Comparison of ENCODE assay signal across 12 cellular contexts in the genomic region with DNA sequence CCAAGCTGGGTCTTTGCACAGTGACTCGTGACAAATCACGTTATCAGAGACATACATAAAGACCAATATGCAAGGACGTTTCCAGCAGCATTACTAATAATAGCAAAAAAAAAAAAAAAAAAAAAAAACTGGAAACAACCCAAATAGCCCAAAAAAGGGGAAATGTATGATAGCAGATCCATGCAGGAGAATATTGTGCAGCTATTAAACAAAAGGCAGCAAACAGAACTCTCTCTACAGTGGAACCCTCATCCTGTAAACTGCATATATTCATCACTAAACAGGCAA. TPM values are rescaled to one million over a fixed set of nuclear protein-coding genes. Genes with fewer than 3 reads are reported as not detected.
DNase-seq lines count a peak whose midpoint lies in the region; ATAC-seq, FAIRE-seq and TF ChIP-seq lines count a peak whose summit lies in the region.
"Had no signal": no experiment of that assay in that cellular context is flagged by ENCODE, and none has a peak within 500 bp of the region (broad histone marks: within the 10 kb centered on the region; RNA-seq: fewer than 3 reads in every experiment).

No MANE protein-coding gene starts in this region.

- H3K4me3 ChIP-seq in Karpas-422 (ENCODE audit: low read length) (no peak overlapping the region), kidney (ENCODE audit: low read length in 2 of 2) (no peak overlapping the region)
- H3K4me3 ChIP-seq: suprapubic skin had no signal

- no peaks in the 10 kb centered on the region for H3K36me3 Mint-ChIP-seq in activated CD4-positive, alpha-beta T cell treated with anti-CD3 and anti-CD28 coated beads, Interleukin-2, amount 10 ng/mL, durations not matched to agents 7 days and 5 days (ENCODE audit: low read depth)
- peaks cover 2% of the 10 kb centered on the region for H3K36me3 Mint-ChIP-seq in activated naive CD8-positive, alpha-beta T cell treated with anti-CD3 and anti-CD28 coated beads, Interleukin-2, amount 50 U/mL, for 24 hours (ENCODE audit: low read depth)
- H3K36me3 Mint-ChIP-seq in stimulated activated effector memory CD8-positive, alpha-beta T cell treated with anti-CD3 and anti-CD28 coated beads, Interleukin-12 subunit alpha, Interleukin-12 subunit beta, amount 100 ng/mL, for 72 hours = peaks cover 6% of the 10 kb centered on the region

- H3K79me2 ChIP-seq in Karpas-422 (ENCODE audit: low read length) = no peaks in the 10 kb centered on the region

- peaks cover 21% of the 10 kb centered on the region for H3K4me1 Mint-ChIP-seq in activated CD4-positive, alpha-beta T cell treated with anti-CD3 and anti-CD28 coated beads, Interleukin-2, amount 10 ng/mL, durations not matched to agents 7 days and 5 days
- peaks cover 79% of the 10 kb centered on the region for H3K4me1 Mint-ChIP-seq in activated naive CD8-positive, alpha-beta T cell treated with anti-CD3 and anti-CD28 coated beads, Interleukin-2, amount 50 U/mL, for 24 hours
- H3K4me1 Mint-ChIP-seq in stimulated activated effector memory CD8-positive, alpha-beta T cell treated with anti-CD3 and anti-CD28 coated beads, Interleukin-12 subunit alpha, Interleukin-12 subunit beta, amount 100 ng/mL, for 72 hours = peaks cover 29% of the 10 kb centered on the region

- FAIRE-seq in kidney (lab: Jason Lieb, UNC) = no peak
- FAIRE-seq: D721Med had no signal

- CTCF ChIA-PET in activated CD4-positive, alpha-beta T cell treated with anti-CD3 and anti-CD28 coated beads, Interleukin-2, amount 10 ng/mL, durations not matched to agents 7 days and 5 days (lab: Charles Lee) = interaction anchor here (0.6 to 1.2 kb wide), 5 partner anchors 10 to 171 kb away, joined by 3 to 5 read pairs (median 3); no protein-coding TSS in a partner anchor

- no peaks in the 10 kb centered on the region for H3K9me2 ChIP-seq in Karpas-422 (replicated peaks; ENCODE audit: insufficient read depth, low read length)

- no peak for TF ChIP-seq CTCF in kidney (IDR thresholded peaks at IDR 0.05; ENCODE audit: borderline replicate concordance, extremely low read depth, insufficient read depth)

- no peak for DNase-seq in activated CD4-positive, alpha-beta T cell treated with anti-CD3 and anti-CD28 coated beads, Interleukin-2, amount 10 ng/mL, durations not matched to agents 7 days and 5 days
- DNase-seq in activated CD4-positive, alpha-beta T cell treated with anti-CD3 and anti-CD28 coated beads for 48 hours = no peak
- no peak for DNase-seq in Karpas-422
- DNase-seq in activated naive CD8-positive, alpha-beta T cell treated with anti-CD3 and anti-CD28 coated beads, Interleukin-2, amount 50 U/mL, for 24 hours = no peak
- DNase-seq in stimulated activated effector memory CD8-positive, alpha-beta T cell treated with anti-CD3 and anti-CD28 coated beads, Interleukin-12 subunit alpha, Interleukin-12 subunit beta, amount 100 ng/mL, for 72 hours (ENCODE audit: low spot score in 2 of 2) = no peak
- no peak for DNase-seq in glomerular visceral epithelial cell (ENCODE audit: extremely low spot score)
- no peak for DNase-seq in kidney
- no peak for DNase-seq in head of caudate nucleus
- DNase-seq: NCI-H510A had no signal

- H3K27ac ChIP-seq in Karpas-422 (ENCODE audit: low read length) (peak overlapping the region; percentile 11; the same call in 1 of the 2 replicates), kidney (ENCODE audit: low read depth in 2 of 2, low read length in 2 of 2) (no peak overlapping the region)
- H3K27ac ChIP-seq: suprapubic skin had no signal

- H3K4me2 ChIP-seq in Karpas-422 (ENCODE audit: low read depth, low read length, poor library complexity, severe bottlenecking) = peak overlapping the region; percentile 9

- H4K20me1 ChIP-seq in Karpas-422 (ENCODE audit: insufficient read depth, low read depth, low read length) = no peaks in the 10 kb centered on the region

- ATAC-seq in activated naive CD8-positive, alpha-beta T cell treated with anti-CD3 and anti-CD28 coated beads, Interleukin-2, amount 50 U/mL, for 24 hours = no peak
- no peak for ATAC-seq in stimulated activated effector memory CD8-positive, alpha-beta T cell treated with anti-CD3 and anti-CD28 coated beads, Interleukin-12 subunit alpha, Interleukin-12 subunit beta, amount 100 ng/mL, for 72 hours
- ATAC-seq: left colon had no signal

- no peaks in the 10 kb centered on the region for H3K27me3 ChIP-seq in Karpas-422 (ENCODE audit: low read length)

- H3K4me1 ChIP-seq in Karpas-422 (ENCODE audit: low read length) (peaks cover 73% of the 10 kb centered on the region), kidney (ENCODE audit: control insufficient read depth in 1 of 2, insufficient read depth in 1 of 2, low read depth in 1 of 2, low read length in 2 of 2) (peaks cover 19 to 29% of the 10 kb centered on the region in 2 donors)

- H2AFZ ChIP-seq in Karpas-422 (ENCODE audit: low read length) = no peak overlapping the region

- H3K9me3 ChIP-seq in Karpas-422 (ENCODE audit: low read length) (no peaks in the 10 kb centered on the region), kidney (ENCODE audit: control insufficient read depth in 1 of 2, low read length in 2 of 2) (no peaks in the 10 kb centered on the region)
- H3K9me3 ChIP-seq: suprapubic skin had no signal

- POLR2A ChIA-PET in activated CD4-positive, alpha-beta T cell treated with anti-CD3 and anti-CD28 coated beads, Interleukin-2, amount 10 ng/mL, durations not matched to agents 7 days and 5 days (lab: Charles Lee) = interaction anchor here (0.6 kb wide), 1 partner anchor 31 kb away, joined by 4 read pairs; no protein-coding TSS in a partner anchor

- no peaks in the 10 kb centered on the region for H3K9me3 Mint-ChIP-seq in activated CD4-positive, alpha-beta T cell treated with anti-CD3 and anti-CD28 coated beads, Interleukin-2, amount 10 ng/mL, durations not matched to agents 7 days and 5 days
- H3K9me3 Mint-ChIP-seq in activated naive CD8-positive, alpha-beta T cell treated with anti-CD3 and anti-CD28 coated beads, Interleukin-2, amount 50 U/mL, for 24 hours = no peaks in the 10 kb centered on the region
- no peaks in the 10 kb centered on the region for H3K9me3 Mint-ChIP-seq in stimulated activated effector memory CD8-positive, alpha-beta T cell treated with anti-CD3 and anti-CD28 coated beads, Interleukin-12 subunit alpha, Interleukin-12 subunit beta, amount 100 ng/mL, for 72 hours

- H3K27ac Mint-ChIP-seq in activated CD4-positive, alpha-beta T cell treated with anti-CD3 and anti-CD28 coated beads, Interleukin-2, amount 10 ng/mL, durations not matched to agents 7 days and 5 days = peak overlapping the region; percentile 94
- peak overlapping the region; percentile 94 for H3K27ac Mint-ChIP-seq in activated naive CD8-positive, alpha-beta T cell treated with anti-CD3 and anti-CD28 coated beads, Interleukin-2, amount 50 U/mL, for 24 hours
- H3K27ac Mint-ChIP-seq in stimulated activated effector memory CD8-positive, alpha-beta T cell treated with anti-CD3 and anti-CD28 coated beads, Interleukin-12 subunit alpha, Interleukin-12 subunit beta, amount 100 ng/mL, for 72 hours = peak overlapping the region; percentile 85

- no peaks in the 10 kb centered on the region for H3K27me3 Mint-ChIP-seq in activated CD4-positive, alpha-beta T cell treated with anti-CD3 and anti-CD28 coated beads, Interleukin-2, amount 10 ng/mL, durations not matched to agents 7 days and 5 days
- no peaks in the 10 kb centered on the region for H3K27me3 Mint-ChIP-seq in activated naive CD8-positive, alpha-beta T cell treated with anti-CD3 and anti-CD28 coated beads, Interleukin-2, amount 50 U/mL, for 24 hours

- peak overlapping the region; percentile 70 for H3K4me3 Mint-ChIP-seq in activated CD4-positive, alpha-beta T cell treated with anti-CD3 and anti-CD28 coated beads, Interleukin-2, amount 10 ng/mL, durations not matched to agents 7 days and 5 days
- H3K4me3 Mint-ChIP-seq in activated naive CD8-positive, alpha-beta T cell treated with anti-CD3 and anti-CD28 coated beads, Interleukin-2, amount 50 U/mL, for 24 hours = peak overlapping the region; percentile 49
- peak overlapping the region; percentile 57 for H3K4me3 Mint-ChIP-seq in stimulated activated effector memory CD8-positive, alpha-beta T cell treated with anti-CD3 and anti-CD28 coated beads, Interleukin-12 subunit alpha, Interleukin-12 subunit beta, amount 100 ng/mL, for 72 hours

- intact Hi-C loops in kidney (cut with DNase I) (no loop called here), head of caudate nucleus (cut with DNase I) (no loop called here)

- peak overlapping the region; percentile 11; the same call in 1 of the 2 replicates for H3K9ac ChIP-seq in Karpas-422 (ENCODE audit: low read length)
- no peak overlapping the region for H3K9ac ChIP-seq in kidney (ENCODE audit: low read length in 2 of 2)

- H3K36me3 ChIP-seq in Karpas-422 (ENCODE audit: insufficient read depth, low read length) (no peaks in the 10 kb centered on the region), kidney (ENCODE audit: control insufficient read depth in 1 of 2, insufficient read depth in 2 of 2, low read length in 2 of 2) (no peaks in the 10 kb centered on the region)
- H3K36me3 ChIP-seq: suprapubic skin had no signal

RNA-seq across cellular contexts. Expression of a gene that starts 37.7 kb away (rescaled TPM):
- total RNA-seq in activated CD4-positive, alpha-beta T cell treated with anti-CD3 and anti-CD28 coated beads, Interleukin-2, amount 10 ng/mL, durations not matched to agents 7 days and 5 days = 10 to 100 TPM; 21.9 to 32.7 TPM
- total RNA-seq in Karpas-422 (2014; rRNA removed; shearing (Covaris generic); ENCODE audit: low replicate concordance) = 20.5 and 57.4 TPM in 2 replicates
- total RNA-seq in kidney = 43.9 TPM
- polyA plus RNA-seq in kidney (ENCODE audit: insufficient read depth, low read depth, low replicate concordance) = 54.4 TPM
